17 cellular contexts compared by ENCODE assay signal in genomic region chr17:58378895-58379824, GRCh38. TPM values are rescaled to one million over a fixed set of nuclear protein-coding genes. Genes with fewer than 3 reads are reported as not detected.
DNase-seq lines count a peak whose midpoint lies in the region; ATAC-seq, FAIRE-seq and TF ChIP-seq lines count a peak whose summit lies in the region.
"Had no signal": no experiment of that assay in that cellular context is flagged by ENCODE, and none has a peak within 500 bp of the region (broad histone marks: within the 10 kb centered on the region; RNA-seq: fewer than 3 reads in every experiment).

No MANE protein-coding gene starts in this region.

- H2AK5ac ChIP-seq in mesendoderm (ENCODE audit: low read length): no peak overlapping the region

- CTCF ChIA-PET in HepG2 (lab: Yijun Ruan, JAX; ENCODE audit: low intra/inter-chr PET ratio, low total read pairs): no interaction called here
- CTCF ChIA-PET in activated CD8-positive, alpha-beta memory T cell treated with anti-CD3 and anti-CD28 coated beads, Interleukin-2, amount 10 ng/mL, durations not matched to agents 7 days and 5 days (lab: Charles Lee): interaction anchor here (0.9 to 1.7 kb wide), 6 partner anchors 9 to 129 kb away, joined by 3 to 5 read pairs (median 4); partner anchors contain the start of gene SUPT4H1

- BruUV-seq in HepG2 (replicated peaks; lab: Mats Ljungman, UMichigan): no TSS peak

- TF ChIP-seq RAD21 in HepG2 (CRISPR knock-in tag; IDR thresholded peaks at IDR 0.05): no peak

- no peaks in the 10 kb centered on the region for H3K27me3 ChIP-seq in HepG2 (ENCODE audit: control insufficient read depth in 1 of 2, insufficient read depth in 2 of 2, low read length in 2 of 2)
- no peaks in the 10 kb centered on the region for H3K27me3 ChIP-seq in right lobe of liver
- no peaks in the 10 kb centered on the region for H3K27me3 ChIP-seq in mesendoderm (ENCODE audit: insufficient read depth, low read length, poor library complexity)
- H3K27me3 ChIP-seq in dorsolateral prefrontal cortex: no peaks in the 10 kb centered on the region
- H3K27me3 ChIP-seq: gastrocnemius medialis, MG63 had no signal

- H3K23ac ChIP-seq in mesendoderm (ENCODE audit: low read length): no peak overlapping the region

- no peaks in the 10 kb centered on the region for H4K20me1 ChIP-seq in HepG2 (ENCODE audit: insufficient read depth, low read length)

- peak overlapping the region; percentile 12 for H2BK5ac ChIP-seq in mesendoderm (ENCODE audit: low read length)

- no peak overlapping the region for H2AFZ ChIP-seq in HepG2 (ENCODE audit: low read length)

- TF ChIP-seq POLR2A in HepG2 (IDR thresholded peaks at IDR 0.05; ENCODE audit: insufficient read depth in 1 of 2, low read depth in 2 of 2, low read length in 2 of 2): no peak
- no peak for TF ChIP-seq POLR2A in right lobe of liver (IDR thresholded peaks at IDR 0.05)

- no peak overlapping the region for H2BK120ac ChIP-seq in mesendoderm (ENCODE audit: low read depth, low read length)

- H3K18ac ChIP-seq in mesendoderm (ENCODE audit: low read length): no peak overlapping the region

- H3K4me1 Mint-ChIP-seq in T-helper 2 cell treated with Interferon-gamma antibody and Interleukin-4, amounts not matched to agents 5 μg/mL and 100 μg/mL, for 36 hours (ENCODE audit: low read depth): peaks cover 65% of the 10 kb centered on the region
- H3K4me1 Mint-ChIP-seq in activated CD8-positive, alpha-beta memory T cell treated with anti-CD3 and anti-CD28 coated beads, Interleukin-2, amount 10 ng/mL, durations not matched to agents 7 days and 5 days: peaks cover 29% of the 10 kb centered on the region

- intact Hi-C loops in HepG2 (cut with micrococcal nuclease; ENCODE audit: unreplicated experiment): no loop called here
- intact Hi-C loops in right lobe of liver (cut with DNase I): loop anchor here in 1 of 2 donors (10.0 kb wide), 1 partner anchor 54 kb away; the partner anchor contains the start of gene TSPOAP1
- intact Hi-C loops in dorsolateral prefrontal cortex (cut with DNase I): no loop called here

- POLR2A ChIA-PET in HepG2 (lab: Yijun Ruan, JAX): interaction anchor here (1.1 to 9.7 kb wide), 7 partner anchors 11 to 36 kb away, joined by 3 to 458 read pairs (median 103); partner anchors contain the start of genes RNF43 and SUPT4H1

- H3K79me2 ChIP-seq in HepG2 (ENCODE audit: insufficient read depth, low read length) (peaks cover 96% of the 10 kb centered on the region), mesendoderm (ENCODE audit: control insufficient read depth, insufficient read depth, low read length) (no peaks in the 10 kb centered on the region)

- peak overlapping the region; percentile 54 for H3K27ac Mint-ChIP-seq in T-helper 2 cell treated with Interferon-gamma antibody and Interleukin-4, amounts not matched to agents 5 μg/mL and 100 μg/mL, for 36 hours
- H3K27ac Mint-ChIP-seq in activated CD8-positive, alpha-beta memory T cell treated with anti-CD3 and anti-CD28 coated beads, Interleukin-2, amount 10 ng/mL, durations not matched to agents 7 days and 5 days: no peak overlapping the region

- peaks cover 12 to 21% of the 10 kb centered on the region in 2 experiments for H3K36me3 ChIP-seq in HepG2 (replicated peaks in 1 of 2; ENCODE audit: control insufficient read depth in 1 of 2, insufficient read depth in 2 of 2, low read length in 2 of 2)
- no peaks in the 10 kb centered on the region for H3K36me3 ChIP-seq in right lobe of liver
- no peaks in the 10 kb centered on the region for H3K36me3 ChIP-seq in mesendoderm (ENCODE audit: control insufficient read depth, insufficient read depth, low read length)
- H3K36me3 ChIP-seq: gastrocnemius medialis, MG63 had no signal

- H3K36me3 Mint-ChIP-seq in T-helper 2 cell treated with Interferon-gamma antibody and Interleukin-4, amounts not matched to agents 5 μg/mL and 100 μg/mL, for 36 hours (ENCODE audit: low read depth): peaks cover 12% of the 10 kb centered on the region
- peaks cover 2% of the 10 kb centered on the region for H3K36me3 Mint-ChIP-seq in activated CD8-positive, alpha-beta memory T cell treated with anti-CD3 and anti-CD28 coated beads, Interleukin-2, amount 10 ng/mL, durations not matched to agents 7 days and 5 days

- H3K4me1 ChIP-seq in HepG2 (ENCODE audit: insufficient read depth, low read length): peaks cover 100% of the 10 kb centered on the region
- peaks cover 0 to 45% (median 22%) of the 10 kb centered on the region in 4 donors for H3K4me1 ChIP-seq in right lobe of liver
- H3K4me1 ChIP-seq in mesendoderm (ENCODE audit: control insufficient read depth, low read depth, low read length): peaks cover 15% of the 10 kb centered on the region
- H3K4me1 ChIP-seq: gastrocnemius medialis had no signal

- ATAC-seq in HepG2 (no peak), right lobe of liver (no peak), GM18858 (IDR thresholded peaks at IDR 0.05; ENCODE audit: unreplicated experiment) (no peak), HG02763 (IDR thresholded peaks at IDR 0.05; ENCODE audit: unreplicated experiment) (no peak)
- no peak for ATAC-seq in activated CD8-positive, alpha-beta memory T cell treated with anti-CD3 and anti-CD28 coated beads, Interleukin-2, amount 10 ng/mL, durations not matched to agents 7 days and 5 days
- ATAC-seq: gastrocnemius medialis had no signal

- H3K79me1 ChIP-seq in mesendoderm (ENCODE audit: low read length): no peaks in the 10 kb centered on the region

- DNase-seq in HepG2 (ENCODE audit: low spot score): no peak
- no peak for DNase-seq in right lobe of liver
- no peak for DNase-seq in T-helper 2 cell treated with Interferon-gamma antibody and Interleukin-4, amounts not matched to agents 5 μg/mL and 100 μg/mL, for 36 hours (ENCODE audit: low spot score)
- peak; percentile 34 for DNase-seq in mesendoderm
- DNase-seq in activated CD8-positive, alpha-beta memory T cell treated with anti-CD3 and anti-CD28 coated beads, Interleukin-2, amount 10 ng/mL, durations not matched to agents 7 days and 5 days: no peak
- no peak for DNase-seq in dorsolateral prefrontal cortex
- DNase-seq: gastrocnemius medialis, HCEC 1CT, MG63, NCI-H1694 treated with DMSO at 0.1 percent for 48 hours, NCI-H345 had no signal

- H3K4me3 Mint-ChIP-seq in T-helper 2 cell treated with Interferon-gamma antibody and Interleukin-4, amounts not matched to agents 5 μg/mL and 100 μg/mL, for 36 hours: peak overlapping the region; percentile 60
- H3K4me3 Mint-ChIP-seq in activated CD8-positive, alpha-beta memory T cell treated with anti-CD3 and anti-CD28 coated beads, Interleukin-2, amount 10 ng/mL, durations not matched to agents 7 days and 5 days: no peak overlapping the region

- no peak for TF ChIP-seq EP300 in HepG2 (IDR thresholded peaks at IDR 0.05; ENCODE audit: low read depth in 2 of 2, low read length in 2 of 2)
- TF ChIP-seq EP300 in HepG2 (CRISPR knock-in tag; IDR thresholded peaks at IDR 0.05; ENCODE audit: borderline replicate concordance): no peak

- no peak overlapping the region for H3K4me3 ChIP-seq in HepG2 (replicated peaks in 1 of 3; ENCODE audit: insufficient read depth in 1 of 3, low read depth in 2 of 3, low read length in 3 of 3)
- no peak overlapping the region for H3K4me3 ChIP-seq in right lobe of liver
- H3K4me3 ChIP-seq in mesendoderm (ENCODE audit: low read length): no peak overlapping the region
- H3K4me3 ChIP-seq in dorsolateral prefrontal cortex: no peak overlapping the region
- H3K4me3 ChIP-seq: gastrocnemius medialis, lung, MG63 had no signal

- no peaks in the 10 kb centered on the region for H3K9me3 ChIP-seq in HepG2 (ENCODE audit: low read length)
- H3K9me3 ChIP-seq in right lobe of liver: no peaks in the 10 kb centered on the region
- H3K9me3 ChIP-seq: gastrocnemius medialis, MG63 had no signal

- WGBS in HepG2 (ENCODE audit: low lambda C conversion rate): 94% methylated on average over 9 of the region's 9 CpGs
- WGBS in right lobe of liver (ENCODE audit: insufficient coverage, low coverage, low lambda C conversion rate, missing lambda C conversion rate): 61% methylated on average over 9 of the region's 9 CpGs
- WGBS in mesendoderm (ENCODE audit: extremely low coverage, insufficient coverage, low lambda C conversion rate): no CpG with 5 or more reads among the region's 9 CpGs

- no peaks in the 10 kb centered on the region for H3K9me3 Mint-ChIP-seq in T-helper 2 cell treated with Interferon-gamma antibody and Interleukin-4, amounts not matched to agents 5 μg/mL and 100 μg/mL, for 36 hours
- no peaks in the 10 kb centered on the region for H3K9me3 Mint-ChIP-seq in activated CD8-positive, alpha-beta memory T cell treated with anti-CD3 and anti-CD28 coated beads, Interleukin-2, amount 10 ng/mL, durations not matched to agents 7 days and 5 days (ENCODE audit: low read depth)

- H4K5ac ChIP-seq in mesendoderm (ENCODE audit: low read length): no peak overlapping the region

- TF ChIP-seq CTCF in HepG2 (CRISPR knock-in tag; IDR thresholded peaks at IDR 0.05) (no peak), right lobe of liver (IDR thresholded peaks at IDR 0.05) (no peak), dorsolateral prefrontal cortex (IDR thresholded peaks at IDR 0.05 in 54 of 56, conservative IDR thresholded peaks at IDR 0.05 in 2 of 56; ENCODE audit: low read depth in 1 of 56, partially characterized antibody in 56 of 56) (no peak)

- in situ Hi-C loops in HepG2 (cut with HindIII; ENCODE audit: extremely low pct_ligation_motif_present, low pct_unique_long_range_greater_than_20kb): no loop called here

- no peak overlapping the region for H2BK15ac ChIP-seq in mesendoderm (replicated peaks; ENCODE audit: low read depth)

- H3K56ac ChIP-seq in mesendoderm (ENCODE audit: low read length): no peak overlapping the region

- no peak for FAIRE-seq in HepG2 (lab: Jason Lieb, UNC)
- FAIRE-seq: colon had no signal

- H3K27ac ChIP-seq in HepG2 (ENCODE audit: extremely low read length, insufficient read depth, low read length) (peak overlapping the region; percentile 93), right lobe of liver (no peak overlapping the region), mesendoderm (ENCODE audit: low read depth, low read length) (no peak overlapping the region), dorsolateral prefrontal cortex (no peak overlapping the region)
- H3K27ac ChIP-seq: epithelial cell of prostate, gastrocnemius medialis had no signal

- H3K9ac ChIP-seq in HepG2 (ENCODE audit: insufficient read depth, low read depth, low read length): 0 out of 2 replicates have a peak overlapping the region, but pooled peaks have one; percentile 4
- no peak overlapping the region for H3K9ac ChIP-seq in mesendoderm (ENCODE audit: low read length)

- peak overlapping the region; percentile 39 for H3K4ac ChIP-seq in mesendoderm (ENCODE audit: low read depth, low read length)

- no peaks in the 10 kb centered on the region for H3K27me3 Mint-ChIP-seq in T-helper 2 cell treated with Interferon-gamma antibody and Interleukin-4, amounts not matched to agents 5 μg/mL and 100 μg/mL, for 36 hours (ENCODE audit: low read depth)
- no peaks in the 10 kb centered on the region for H3K27me3 Mint-ChIP-seq in activated CD8-positive, alpha-beta memory T cell treated with anti-CD3 and anti-CD28 coated beads, Interleukin-2, amount 10 ng/mL, durations not matched to agents 7 days and 5 days

- H4K8ac ChIP-seq in mesendoderm (ENCODE audit: low read depth, low read length): no peak overlapping the region

- H3K4me2 ChIP-seq in HepG2 (ENCODE audit: low read depth, low read length) (no peak overlapping the region; the same call in 1 of the 2 replicates), mesendoderm (ENCODE audit: low read length) (no peak overlapping the region)

RNA-seq across cellular contexts. Expression of gene SUPT4H1, which starts 27.2 kb away (rescaled TPM):
- total RNA-seq in HepG2 (2016; rRNA removed; fragmentation: Illumina TruSeq; extraction: Trizol) (155 and 252 TPM in 2 replicates), right lobe of liver (10 to 100 TPM; 24.8 to 50.9 (median 37.0) TPM), dorsolateral prefrontal cortex (10 to 100 TPM; 34.1 to 73.3 (median 52.1) TPM)
- 72.2 and 76.4 TPM in 2 replicates for total RNA-seq in HepG2 (2016; cell fraction: cytosol; rRNA removed; fragmentation: Illumina TruSeq; extraction: Trizol; ENCODE audit: low read depth)
- 169 and 290 TPM in 2 replicates for total RNA-seq in HepG2 (2016; cell fraction: insoluble cytoplasmic fraction; rRNA removed; fragmentation: Illumina TruSeq; extraction: Trizol)
- total RNA-seq in HepG2 (2016; cell fraction: membrane; rRNA removed; fragmentation: Illumina TruSeq; extraction: Trizol): 130 and 134 TPM in 2 replicates
- 74.4 and 75.7 TPM in 2 replicates for total RNA-seq in HepG2 (2016; cell fraction: nucleus; rRNA removed; fragmentation: Illumina TruSeq; extraction: Trizol)
- polyA plus RNA-seq in HepG2 (2011; rRNA removed): 231 and 244 TPM in 2 replicates
- 148 and 229 TPM in 2 replicates for polyA plus RNA-seq in HepG2 (2011; cell fraction: cytosol; rRNA removed)
- 65.5 and 71.0 TPM in 2 replicates for polyA plus RNA-seq in HepG2 (2011; cell fraction: nucleus; rRNA removed)
- 227 and 249 TPM in 2 replicates for polyA plus RNA-seq in HepG2 (2012)
- 105 and 107 TPM in 2 replicates for polyA plus RNA-seq in HepG2 (2016; cell fraction: cytosol; fragmentation: Illumina TruSeq; extraction: Trizol; ENCODE audit: low read depth)
- polyA plus RNA-seq in HepG2 (2016; cell fraction: insoluble cytoplasmic fraction; fragmentation: Illumina TruSeq; extraction: Trizol; ENCODE audit: low read depth): 309 and 341 TPM in 2 replicates
- polyA plus RNA-seq in HepG2 (2016; cell fraction: membrane; fragmentation: Illumina TruSeq; extraction: Trizol; ENCODE audit: low read depth): 144 and 156 TPM in 2 replicates
- 164 and 191 TPM in 2 replicates for polyA plus RNA-seq in HepG2 (2016; cell fraction: nucleus; fragmentation: Illumina TruSeq; extraction: Trizol; ENCODE audit: insufficient read depth, low read depth)
- 68.7 and 109 TPM in 2 replicates for polyA minus RNA-seq in HepG2 (2011; rRNA and poly(A)+ RNA removed; ENCODE audit: low replicate concordance)
- polyA minus RNA-seq in HepG2 (2011; cell fraction: cytosol; rRNA and poly(A)+ RNA removed): 45.1 and 56.8 TPM in 2 replicates
- 51.9 and 61.5 TPM in 2 replicates for polyA minus RNA-seq in HepG2 (2011; cell fraction: nucleus; rRNA and poly(A)+ RNA removed)
- polyA plus RNA-seq in mesendoderm (2013, experiment 1 of 2): 97.5 TPM
- 99.4 TPM for polyA plus RNA-seq in mesendoderm (2013, experiment 2 of 2)
- total RNA-seq in activated CD8-positive, alpha-beta memory T cell treated with anti-CD3 and anti-CD28 coated beads, Interleukin-2, amount 10 ng/mL, durations not matched to agents 7 days and 5 days: 100 to 1,000 TPM in 1 of 2 experiments, 10 to 100 TPM in 1; 63.3 to 127 TPM

RNA-seq across cellular contexts. Expression of gene RNF43, which starts 38.2 kb away (rescaled TPM):
- total RNA-seq in HepG2 (2016; rRNA removed; fragmentation: Illumina TruSeq; extraction: Trizol): 51.4 and 53.4 TPM in 2 replicates
- 10.8 and 11.5 TPM in 2 replicates for total RNA-seq in HepG2 (2016; cell fraction: cytosol; rRNA removed; fragmentation: Illumina TruSeq; extraction: Trizol; ENCODE audit: low read depth)
- 41.4 and 52.0 TPM in 2 replicates for total RNA-seq in HepG2 (2016; cell fraction: insoluble cytoplasmic fraction; rRNA removed; fragmentation: Illumina TruSeq; extraction: Trizol)
- total RNA-seq in HepG2 (2016; cell fraction: membrane; rRNA removed; fragmentation: Illumina TruSeq; extraction: Trizol): 25.5 and 28.6 TPM in 2 replicates
- 113 and 134 TPM in 2 replicates for total RNA-seq in HepG2 (2016; cell fraction: nucleus; rRNA removed; fragmentation: Illumina TruSeq; extraction: Trizol)
- polyA plus RNA-seq in HepG2 (2011; rRNA removed): 29.3 and 31.0 TPM in 2 replicates
- polyA plus RNA-seq in HepG2 (2011; cell fraction: cytosol; rRNA removed): 18.3 and 25.7 TPM in 2 replicates
- polyA plus RNA-seq in HepG2 (2011; cell fraction: nucleus; rRNA removed): 81.6 and 101 TPM in 2 replicates
- 35.6 and 44.8 TPM in 2 replicates for polyA plus RNA-seq in HepG2 (2012)
- 2.5 and 3.4 TPM in 2 replicates for polyA plus RNA-seq in HepG2 (2016; cell fraction: cytosol; fragmentation: Illumina TruSeq; extraction: Trizol; ENCODE audit: low read depth)
- polyA plus RNA-seq in HepG2 (2016; cell fraction: insoluble cytoplasmic fraction; fragmentation: Illumina TruSeq; extraction: Trizol; ENCODE audit: low read depth): 29.8 and 38.5 TPM in 2 replicates
- polyA plus RNA-seq in HepG2 (2016; cell fraction: membrane; fragmentation: Illumina TruSeq; extraction: Trizol; ENCODE audit: low read depth): 10.3 and 11.3 TPM in 2 replicates
- polyA plus RNA-seq in HepG2 (2016; cell fraction: nucleus; fragmentation: Illumina TruSeq; extraction: Trizol; ENCODE audit: insufficient read depth, low read depth): 110 and 118 TPM in 2 replicates
- polyA minus RNA-seq in HepG2 (2011; rRNA and poly(A)+ RNA removed; ENCODE audit: low replicate concordance): 0.12 and 47.2 TPM in 2 replicates
- 17.4 and 23.6 TPM in 2 replicates for polyA minus RNA-seq in HepG2 (2011; cell fraction: cytosol; rRNA and poly(A)+ RNA removed)
- polyA minus RNA-seq in HepG2 (2011; cell fraction: nucleus; rRNA and poly(A)+ RNA removed): 134 and 180 TPM in 2 replicates
- total RNA-seq in right lobe of liver: 10 to 100 TPM in 2 of 6 experiments, 1 to 10 TPM in 4; 1.7 to 11.5 (median 6.0) TPM
- 1.7 TPM for polyA plus RNA-seq in mesendoderm (2013, experiment 1 of 2)
- 1.3 TPM for polyA plus RNA-seq in mesendoderm (2013, experiment 2 of 2)
- total RNA-seq in activated CD8-positive, alpha-beta memory T cell treated with anti-CD3 and anti-CD28 coated beads, Interleukin-2, amount 10 ng/mL, durations not matched to agents 7 days and 5 days: under 1 TPM; 0.23 to 0.52 TPM
- 10 to 100 TPM in 1 of 120 experiments, 1 to 10 TPM in 118, under 1 TPM in 1; 0.83 to 16.3 (median 3.4) TPM for total RNA-seq in dorsolateral prefrontal cortex
- polyA plus RNA-seq: neural cell had no signal

RNA-seq across cellular contexts. Expression of gene TSPOAP1, which starts 50.6 kb away (rescaled TPM):
- total RNA-seq in HepG2 (2016; rRNA removed; fragmentation: Illumina TruSeq; extraction: Trizol): not detected in 2 replicates
- total RNA-seq in HepG2 (2016; cell fraction: cytosol; rRNA removed; fragmentation: Illumina TruSeq; extraction: Trizol; ENCODE audit: low read depth): not detected in 2 replicates
- not detected in 2 replicates for total RNA-seq in HepG2 (2016; cell fraction: insoluble cytoplasmic fraction; rRNA removed; fragmentation: Illumina TruSeq; extraction: Trizol)
- total RNA-seq in HepG2 (2016; cell fraction: membrane; rRNA removed; fragmentation: Illumina TruSeq; extraction: Trizol): not detected in 2 replicates
- total RNA-seq in HepG2 (2016; cell fraction: nucleus; rRNA removed; fragmentation: Illumina TruSeq; extraction: Trizol): not detected in 2 replicates
- polyA plus RNA-seq in HepG2 (2011; rRNA removed): 0.25 TPM in 1 of 2 replicates, not detected in the other
- 0.03 TPM in 1 of 2 replicates, not detected in the other for polyA plus RNA-seq in HepG2 (2011; cell fraction: cytosol; rRNA removed)
- polyA plus RNA-seq in HepG2 (2011; cell fraction: nucleus; rRNA removed): 0.09 and 0.50 TPM in 2 replicates
- polyA plus RNA-seq in HepG2 (2012): 0.03 TPM in 1 of 2 replicates, not detected in the other
- polyA plus RNA-seq in HepG2 (2016; cell fraction: cytosol; fragmentation: Illumina TruSeq; extraction: Trizol; ENCODE audit: low read depth): not detected in 2 replicates
- polyA plus RNA-seq in HepG2 (2016; cell fraction: insoluble cytoplasmic fraction; fragmentation: Illumina TruSeq; extraction: Trizol; ENCODE audit: low read depth): not detected in 2 replicates
- not detected in 2 replicates for polyA plus RNA-seq in HepG2 (2016; cell fraction: membrane; fragmentation: Illumina TruSeq; extraction: Trizol; ENCODE audit: low read depth)
- not detected in 2 replicates for polyA plus RNA-seq in HepG2 (2016; cell fraction: nucleus; fragmentation: Illumina TruSeq; extraction: Trizol; ENCODE audit: insufficient read depth, low read depth)
- 0.26 TPM in 1 of 2 replicates, not detected in the other for polyA minus RNA-seq in HepG2 (2011; rRNA and poly(A)+ RNA removed; ENCODE audit: low replicate concordance)
- not detected in 2 replicates for polyA minus RNA-seq in HepG2 (2011; cell fraction: cytosol; rRNA and poly(A)+ RNA removed)
- under 0.01 TPM in 1 of 2 replicates, not detected in the other for polyA minus RNA-seq in HepG2 (2011; cell fraction: nucleus; rRNA and poly(A)+ RNA removed)
- total RNA-seq in right lobe of liver: 1 to 10 TPM in 5 of 6 experiments, under 1 TPM in 1; 0.87 to 8.3 (median 3.8) TPM
- 0.93 TPM for polyA plus RNA-seq in mesendoderm (2013, experiment 1 of 2)
- polyA plus RNA-seq in mesendoderm (2013, experiment 2 of 2): 0.78 TPM
- total RNA-seq in activated CD8-positive, alpha-beta memory T cell treated with anti-CD3 and anti-CD28 coated beads, Interleukin-2, amount 10 ng/mL, durations not matched to agents 7 days and 5 days: 10 to 100 TPM; 25.6 to 66.3 TPM
- 100 to 1,000 TPM in 109 of 120 experiments, 10 to 100 TPM in 11; 44.2 to 218 (median 128) TPM for total RNA-seq in dorsolateral prefrontal cortex
